Comparison of ENCODE assay signal across 8 cellular contexts in genomic region chr10:92573798-92574544, GRCh38. TPM values are rescaled to one million over a fixed set of nuclear protein-coding genes. Genes with fewer than 3 reads are reported as not detected.
DNase-seq lines count a peak whose midpoint lies in the region; ATAC-seq and TF ChIP-seq lines count a peak whose summit lies in the region.

TSS of gene IDE (minus strand) at chr10:92574093. CDS start at chr10:92574019, 74 bp downstream.

- H3K36me3 Mint-ChIP-seq in activated CD8-positive, alpha-beta T cell treated with anti-CD3 and anti-CD28 coated beads, Interleukin-2, amount 10 ng/mL, durations not matched to agents 7 days and 5 days (ENCODE audit: low read depth), result peaks cover 4% of the 10 kb centered on the region

- ATAC-seq in HG03432 (IDR thresholded peaks at IDR 0.05; ENCODE audit: unreplicated experiment), result peak; percentile 76
- ATAC-seq in activated CD8-positive, alpha-beta T cell treated with anti-CD3 and anti-CD28 coated beads, Interleukin-2, amount 10 ng/mL, durations not matched to agents 7 days and 5 days, result peak; percentile 82

- no peaks in the 10 kb centered on the region for H3K9me3 Mint-ChIP-seq in activated CD8-positive, alpha-beta T cell treated with anti-CD3 and anti-CD28 coated beads, Interleukin-2, amount 10 ng/mL, durations not matched to agents 7 days and 5 days (ENCODE audit: insufficient read depth)

- TF ChIP-seq CTCF in C4-2B (conservative IDR thresholded peaks at IDR 0.05), result no peak

- DNase-seq in NCI-H774 (lab: John Stamatoyannopoulos, UW) (peak; percentile 55), medulla oblongata (ENCODE audit: extremely low spot score) (peak; percentile 85)
- peak; percentile 87 for DNase-seq in activated CD8-positive, alpha-beta T cell treated with anti-CD3 and anti-CD28 coated beads, Interleukin-2, amount 10 ng/mL, durations not matched to agents 7 days and 5 days
- DNase-seq in effector CD4-positive, alpha-beta T cell, result peak; percentile 66
- DNase-seq in stimulated activated CD8-positive, alpha-beta memory T cell treated with anti-CD3 and anti-CD28 coated beads, Interleukin-12 subunit alpha, Interleukin-12 subunit beta, amount 100 ng/mL, for 1 hour (ENCODE audit: low read depth), result peak; percentile 64

- CTCF ChIA-PET in activated CD8-positive, alpha-beta T cell treated with anti-CD3 and anti-CD28 coated beads, Interleukin-2, amount 10 ng/mL, durations not matched to agents 7 days and 5 days (lab: Charles Lee), result interaction anchor here (0.6 to 8.0 kb wide), 26 partner anchors 7 to 650 kb away, joined by 3 to 109 read pairs (median 4); partner anchors contain the start of genes BTAF1, CPEB3, KIF11 and MARCHF5

- TF ChIP-seq POLR2A in GM19099 (IDR thresholded peaks at IDR 0.05; ENCODE audit: extremely low read depth, insufficient read length, low read depth), result peak; percentile 81

- POLR2A ChIA-PET in activated CD8-positive, alpha-beta T cell treated with anti-CD3 and anti-CD28 coated beads, Interleukin-2, amount 10 ng/mL, durations not matched to agents 7 days and 5 days (lab: Charles Lee), result interaction anchor here (0.7 to 4.4 kb wide), 6 partner anchors 13 to 650 kb away, joined by 3 to 47 read pairs (median 5); partner anchors contain the start of genes BTAF1 and KIF11

- H3K27ac Mint-ChIP-seq in activated CD8-positive, alpha-beta T cell treated with anti-CD3 and anti-CD28 coated beads, Interleukin-2, amount 10 ng/mL, durations not matched to agents 7 days and 5 days, result peak within 1 kb of the TSS; percentile 84

- H3K4me1 Mint-ChIP-seq in activated CD8-positive, alpha-beta T cell treated with anti-CD3 and anti-CD28 coated beads, Interleukin-2, amount 10 ng/mL, durations not matched to agents 7 days and 5 days (ENCODE audit: low read depth), result peaks cover 23% of the 10 kb centered on the region

- peaks cover 2% of the 10 kb centered on the region for H3K27me3 Mint-ChIP-seq in activated CD8-positive, alpha-beta T cell treated with anti-CD3 and anti-CD28 coated beads, Interleukin-2, amount 10 ng/mL, durations not matched to agents 7 days and 5 days (ENCODE audit: low read depth)

- peak within 1 kb of the TSS; percentile 96 for H3K27ac ChIP-seq in C4-2B

- H3K4me3 Mint-ChIP-seq in activated CD8-positive, alpha-beta T cell treated with anti-CD3 and anti-CD28 coated beads, Interleukin-2, amount 10 ng/mL, durations not matched to agents 7 days and 5 days, result peak within 1 kb of the TSS; percentile 80

RNA-seq across cellular contexts. Expression of gene IDE, which starts in this region (rescaled TPM):
- total RNA-seq in activated CD8-positive, alpha-beta T cell treated with anti-CD3 and anti-CD28 coated beads, Interleukin-2, amount 10 ng/mL, durations not matched to agents 7 days and 5 days, result 10 to 100 TPM; 12.5 to 13.4 TPM

Comparison
In these comparisons a context has a peak if more than half of its experiments do, and no peak if none do; other contexts are left out.
1. Peak in every context shown above with its lines: DNase-seq, ATAC-seq and H3K27ac ChIP-seq.